8 cellular contexts compared by ENCODE assay signal in the genomic region with DNA sequence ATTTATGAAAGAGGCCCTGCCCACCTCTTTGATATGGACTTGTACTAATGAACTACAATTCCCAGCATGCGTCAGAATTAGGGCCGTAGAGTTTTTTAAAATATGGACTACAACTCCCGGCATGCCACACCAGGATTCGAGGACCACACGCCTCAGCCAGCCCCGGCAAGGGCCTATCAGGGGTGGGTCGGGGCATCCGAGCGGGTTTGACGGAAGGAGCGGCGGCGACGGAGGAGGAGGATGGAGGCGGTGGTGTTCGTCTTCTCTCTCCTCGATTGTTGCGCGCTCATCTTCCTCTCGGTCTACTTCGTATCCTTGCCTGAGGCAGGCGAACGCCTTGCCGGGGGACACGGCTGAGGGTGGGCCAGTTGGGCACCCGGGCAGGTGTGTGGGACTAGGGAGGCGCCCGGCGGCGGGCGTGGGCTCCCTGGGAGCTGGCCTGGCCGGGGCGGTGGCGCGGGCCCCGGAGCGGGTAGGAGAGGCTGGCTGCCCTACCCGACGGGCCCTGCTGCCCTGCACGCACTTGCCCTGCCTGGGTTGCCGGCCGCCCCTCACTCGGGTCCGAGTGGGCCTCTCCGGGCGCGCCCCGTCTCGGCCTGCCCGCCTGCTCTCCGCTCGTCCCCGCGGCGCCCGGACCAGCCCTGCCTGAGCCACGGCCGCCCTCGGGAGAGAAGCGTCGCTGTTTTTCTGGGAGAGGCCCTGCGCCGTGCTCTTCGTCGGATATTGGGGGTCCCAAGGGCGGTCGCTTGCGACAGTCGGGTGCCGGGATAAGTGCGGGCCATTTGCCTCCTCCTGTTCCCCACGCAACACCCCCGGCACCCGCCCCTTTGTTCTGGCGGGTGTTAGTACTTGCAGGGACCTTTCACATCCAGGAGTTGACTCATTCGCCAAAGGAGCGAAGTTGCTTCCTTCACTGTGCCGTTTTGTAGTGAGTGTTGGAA. TPM values are rescaled to one million over a fixed set of nuclear protein-coding genes. Genes with fewer than 3 reads are reported as not detected.
DNase-seq lines count a peak whose midpoint lies in the region; ATAC-seq and TF ChIP-seq lines count a peak whose summit lies in the region.

A gene (plus strand): TSS at position 195 of the 941 bp plus-strand sequence. CDS start 46 bp downstream, at position 241.

- H3K27ac ChIP-seq in A673 (ENCODE audit: low read depth, low read length, poor library complexity, severe bottlenecking) (peak within 1 kb of the TSS; percentile 78), VCaP (peak within 1 kb of the TSS; percentile 84), breast epithelium (peak within 1 kb of the TSS; percentile 93 to 96), iPS-20b (ENCODE audit: low read length) (peak within 1 kb of the TSS; percentile 74), skin epidermis (peak within 1 kb of the TSS; percentile 58 to 98 (median 93))

- peak within 1 kb of the TSS; percentile 88 for H3K9ac ChIP-seq in iPS-20b (ENCODE audit: low read depth, low read length)

- no TSS peak for BruUV-seq in A673 (replicated peaks; lab: Mats Ljungman, UMichigan)

- intact Hi-C loops in A673 (cut with micrococcal nuclease; ENCODE audit: unreplicated experiment) = no loop called here
- intact Hi-C loops in breast epithelium (cut with DNase I; ENCODE audit: low total_unique reads) = no loop called here

- DNase-seq in A673 (ENCODE audit: low spot score) = peak; percentile 99
- peak; percentile 93 for DNase-seq in NCI-H2196 (lab: John Stamatoyannopoulos, UW; ENCODE audit: unreplicated experiment)
- DNase-seq in breast epithelium (ENCODE audit: low spot score in 2 of 2) = peak; percentile 82 to 93

- H3K36me3 ChIP-seq in A673 (ENCODE audit: insufficient read depth, low read length, poor library complexity, severe bottlenecking) (peaks cover 6% of the 10 kb centered on the region), breast epithelium (no peaks in the 10 kb centered on the region), iPS-20b (ENCODE audit: insufficient read depth, low read depth, low read length) (0 out of 2 replicates have a peak, but pooled peaks cover 6% of the 10 kb centered on the region)

- TF ChIP-seq POLR2A in breast epithelium (IDR thresholded peaks at IDR 0.05) = peak; percentile 74

- no peaks in the 10 kb centered on the region for H3K27me3 ChIP-seq in A673 (replicated peaks; ENCODE audit: insufficient read depth, low read depth, low read length, poor library complexity)
- no peaks in the 10 kb centered on the region for H3K27me3 ChIP-seq in breast epithelium
- H3K27me3 ChIP-seq in iPS-20b (ENCODE audit: insufficient read depth, low read length) = no peaks in the 10 kb centered on the region

- peaks cover 5% of the 10 kb centered on the region for H3K4me1 ChIP-seq in A673 (ENCODE audit: insufficient read depth, low read length, poor library complexity, severe bottlenecking)
- peaks cover 7% of the 10 kb centered on the region in 2 donors for H3K4me1 ChIP-seq in breast epithelium
- H3K4me1 ChIP-seq in iPS-20b (ENCODE audit: insufficient read depth, low read length) = peaks cover 9% of the 10 kb centered on the region; the same call in 1 of the 2 replicates

- CTCF ChIA-PET in A673 (lab: Charles Lee) = no interaction called here

- no peaks in the 10 kb centered on the region for H3K9me3 ChIP-seq in A673 (ENCODE audit: low read depth, low read length, poor library complexity, severe bottlenecking)
- H3K9me3 ChIP-seq in breast epithelium = no peaks in the 10 kb centered on the region
- H3K9me3 ChIP-seq in iPS-20b (ENCODE audit: insufficient read depth, low read depth, low read length) = no peaks in the 10 kb centered on the region; the same call in 1 of the 2 replicates

- ATAC-seq in GM18868 (IDR thresholded peaks at IDR 0.05; ENCODE audit: unreplicated experiment) (peak; percentile 99), HG03108 (IDR thresholded peaks at IDR 0.05; ENCODE audit: unreplicated experiment) (peak; percentile 99)

- H3K4me3 ChIP-seq in A673 (ENCODE audit: low read depth, low read length, poor library complexity, severe bottlenecking) (peak within 1 kb of the TSS; percentile 90), breast epithelium (peak within 1 kb of the TSS; percentile 79 to 94 (median 93)), iPS-20b (ENCODE audit: low read length) (peak within 1 kb of the TSS; percentile 93), skin epidermis (peak within 1 kb of the TSS; percentile 86 to 99 (median 93))

- no peak for TF ChIP-seq CTCF in A673 (conservative IDR thresholded peaks at IDR 0.05; ENCODE audit: low read depth, low read length)
- TF ChIP-seq CTCF in VCaP (conservative IDR thresholded peaks at IDR 0.05) = no peak
- no peak for TF ChIP-seq CTCF in breast epithelium (IDR thresholded peaks at IDR 0.05)

- POLR2A ChIA-PET in A673 (lab: Charles Lee; ENCODE audit: low non-redundant PET) = no interaction called here

RNA-seq across cellular contexts. Expression of the gene that starts here (rescaled TPM):
- total RNA-seq in A673 (2021) (76.7 and 79.9 TPM in 2 replicates), breast epithelium (10 to 100 TPM; 42.9 to 54.1 (median 43.3) TPM)

Comparison
In these comparisons a context has a peak if more than half of its experiments do, and no peak if none do; other contexts are left out.
1. Peak in every context shown above with its lines: DNase-seq, ATAC-seq, H3K4me3 ChIP-seq and H3K27ac ChIP-seq.